1 cellular context compared by ENCODE assay signal in genomic region chr6:37208793-37209192, GRCh38.
A peak's percentile ranks its signal among the peaks of the same experiment; 100 is the strongest.
TF ChIP-seq lines count a peak whose summit lies in the region.

No MANE protein-coding gene starts in this region.

TF ChIP-seq in HepG2, 621 proteins besides CTCF, POLR2A, EP300 and RAD21:
- TF ChIP-seq RARA (CRISPR knock-in tag; IDR thresholded peaks at IDR 0.05), result peak; percentile 25; the same call in 1 of the 2 replicates
- peak; percentile 66 for TF ChIP-seq TEAD3 (CRISPR knock-in tag; optimal IDR thresholded peaks at IDR 0.05; ENCODE audit: borderline replicate concordance)
- TF ChIP-seq ATM (IDR thresholded peaks at IDR 0.05; ENCODE audit: borderline replicate concordance), result no peak
- TF ChIP-seq ZNF770 (CRISPR knock-in tag; IDR thresholded peaks at IDR 0.05), result peak; percentile 67
TF ChIP-seq in HepG2: peak in this region for 3.
